8 cellular contexts compared by ENCODE assay signal in the genomic region with DNA sequence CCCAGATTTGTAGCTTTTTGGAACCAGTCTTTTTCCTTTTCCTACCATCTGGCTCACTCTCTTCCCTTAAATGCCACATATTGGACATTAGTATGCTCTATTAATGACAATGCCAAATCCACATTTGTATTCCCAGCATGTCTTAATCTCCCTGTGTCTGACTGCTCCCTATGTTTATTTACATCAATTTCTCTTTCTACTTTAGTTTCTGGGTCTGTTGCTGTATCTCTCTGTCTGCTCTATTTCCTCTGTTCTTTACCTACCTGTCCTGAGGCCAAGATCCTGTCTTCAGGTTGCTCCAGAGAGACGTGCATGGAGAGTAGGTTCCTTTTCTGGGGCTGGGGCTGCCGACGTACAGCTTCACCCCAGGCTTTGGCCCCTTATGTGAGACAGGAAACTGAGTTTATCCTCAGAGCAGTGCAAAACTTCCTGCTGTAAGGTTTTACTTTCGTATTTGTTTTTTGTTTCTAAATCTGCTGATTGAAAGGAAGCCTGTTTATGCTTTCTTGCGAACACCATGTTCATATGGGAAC. TPM values are rescaled to one million over a fixed set of nuclear protein-coding genes. Genes with fewer than 3 reads are reported as not detected.
DNase-seq lines count a peak whose midpoint lies in the region; ATAC-seq, FAIRE-seq and TF ChIP-seq lines count a peak whose summit lies in the region.

No MANE protein-coding gene starts in this region.

- TF ChIP-seq POLR2A in GM12892 (IDR thresholded peaks at IDR 0.05; ENCODE audit: low read depth, low read length): peak; percentile 93

- H3K27ac ChIP-seq in skin epidermis: peak overlapping the region in 19 of 21 experiments; percentile 23 to 92 (median 78)

- CTCF ChIA-PET in HEK293T (lab: Yijun Ruan, JAX): interaction anchor here (0.9 to 1.9 kb wide), 4 partner anchors 9 to 305 kb away, joined by 3 to 5 read pairs (median 4); no protein-coding TSS in a partner anchor

- DNase-seq in GM12892 (ENCODE audit: insufficient read length): peak; percentile 19
- DNase-seq in MV-4-11 (lab: John Stamatoyannopoulos, UW): peak; percentile 38
- peak; percentile 6 to 15 for DNase-seq in cardiac fibroblast (ENCODE audit: low read depth in 2 of 2)
- no peak for DNase-seq in HUDEP-2 (lab: John Stamatoyannopoulos, UW; ENCODE audit: unreplicated experiment in 76 of 76)
- no peak for DNase-seq in HuH-7.5 (ENCODE audit: low spot score)
- DNase-seq in HEK293T (ENCODE audit: extremely low spot score): no peak

- ATAC-seq in GM21619 (IDR thresholded peaks at IDR 0.05; ENCODE audit: unreplicated experiment): peak; percentile 82

- H3K4me3 ChIP-seq in cardiac fibroblast (replicated peaks in 1 of 2; ENCODE audit: low read depth in 2 of 2, low read length in 2 of 2): no peak overlapping the region
- H3K4me3 ChIP-seq in skin epidermis: peak overlapping the region; percentile 6 to 32 (median 21)

- POLR2A ChIA-PET in HEK293T (lab: Yijun Ruan, JAX): no interaction called here

- no peak for TF ChIP-seq CTCF in cardiac fibroblast (IDR thresholded peaks at IDR 0.05; ENCODE audit: low read depth, low read length)

- peak; percentile 100 for FAIRE-seq in GM12892 (lab: Jason Lieb, UNC)

TF ChIP-seq in HEK293T, 16 proteins besides CTCF, POLR2A, EP300 and RAD21:
- TF ChIP-seq TARDBP (IDR thresholded peaks at IDR 0.05): no peak
- no peak for TF ChIP-seq SP1 (IDR thresholded peaks at IDR 0.05)
- no peak for TF ChIP-seq CTBP1 (IDR thresholded peaks at IDR 0.05; ENCODE audit: borderline replicate concordance)
- TF ChIP-seq, protein P1, sequence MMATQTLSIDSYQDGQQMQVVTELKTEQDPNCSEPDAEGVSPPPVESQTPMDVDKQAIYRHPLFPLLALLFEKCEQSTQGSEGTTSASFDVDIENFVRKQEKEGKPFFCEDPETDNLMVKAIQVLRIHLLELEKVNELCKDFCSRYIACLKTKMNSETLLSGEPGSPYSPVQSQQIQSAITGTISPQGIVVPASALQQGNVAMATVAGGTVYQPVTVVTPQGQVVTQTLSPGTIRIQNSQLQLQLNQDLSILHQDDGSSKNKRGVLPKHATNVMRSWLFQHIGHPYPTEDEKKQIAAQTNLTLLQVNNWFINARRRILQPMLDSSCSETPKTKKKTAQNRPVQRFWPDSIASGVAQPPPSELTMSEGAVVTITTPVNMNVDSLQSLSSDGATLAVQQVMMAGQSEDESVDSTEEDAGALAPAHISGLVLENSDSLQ (IDR thresholded peaks at IDR 0.05): no peak
- no peak for TF ChIP-seq FOXM1 (IDR thresholded peaks at IDR 0.05; ENCODE audit: borderline replicate concordance)
- no peak for TF ChIP-seq BHLHE40 (IDR thresholded peaks at IDR 0.05; ENCODE audit: borderline replicate concordance)
- TF ChIP-seq ZNF384 (IDR thresholded peaks at IDR 0.05): no peak
- TF ChIP-seq SUZ12 (IDR thresholded peaks at IDR 0.05): no peak
- TF ChIP-seq LEF1 (IDR thresholded peaks at IDR 0.05; ENCODE audit: borderline replicate concordance): no peak
- TF ChIP-seq ELF4 (IDR thresholded peaks at IDR 0.05): no peak
- no peak for TF ChIP-seq ARNT (IDR thresholded peaks at IDR 0.05)
- TF ChIP-seq FOXA1 (IDR thresholded peaks at IDR 0.05): no peak
- TF ChIP-seq HDGF (IDR thresholded peaks at IDR 0.05; ENCODE audit: borderline replicate concordance): no peak
- no peak for TF ChIP-seq NFRKB (IDR thresholded peaks at IDR 0.05)
- no peak for TF ChIP-seq FOXK2 (IDR thresholded peaks at IDR 0.05)
- TF ChIP-seq L3MBTL2 (conservative IDR thresholded peaks at IDR 0.05): no peak

RNA-seq across cellular contexts. Expression of a gene that starts 25.6 kb away (rescaled TPM):
- not detected for polyA plus RNA-seq in GM12892 (2012; ENCODE audit: missing spikeins)

RNA-seq across cellular contexts. Expression of a gene that starts 36.7 kb away (rescaled TPM):
- polyA plus RNA-seq in GM12892 (2012; ENCODE audit: missing spikeins): not detected

RNA-seq across cellular contexts. Expression of a gene that starts 53.3 kb away (rescaled TPM):
- polyA plus RNA-seq in GM12892 (2012; ENCODE audit: missing spikeins): not detected

Comparison
In these comparisons a context has a peak if more than half of its experiments do, and no peak if none do; other contexts are left out.
1. DNase-seq: peak in GM12892 (single experiment), MV-4-11 (single experiment) and cardiac fibroblast (2 of 2); none in HUDEP-2 (0 of 76), HuH-7.5 (single experiment) and HEK293T (single experiment).
2. H3K4me3 ChIP-seq: peak in skin epidermis (7 of 7); none in cardiac fibroblast (0 of 2).